In the genomic region with DNA sequence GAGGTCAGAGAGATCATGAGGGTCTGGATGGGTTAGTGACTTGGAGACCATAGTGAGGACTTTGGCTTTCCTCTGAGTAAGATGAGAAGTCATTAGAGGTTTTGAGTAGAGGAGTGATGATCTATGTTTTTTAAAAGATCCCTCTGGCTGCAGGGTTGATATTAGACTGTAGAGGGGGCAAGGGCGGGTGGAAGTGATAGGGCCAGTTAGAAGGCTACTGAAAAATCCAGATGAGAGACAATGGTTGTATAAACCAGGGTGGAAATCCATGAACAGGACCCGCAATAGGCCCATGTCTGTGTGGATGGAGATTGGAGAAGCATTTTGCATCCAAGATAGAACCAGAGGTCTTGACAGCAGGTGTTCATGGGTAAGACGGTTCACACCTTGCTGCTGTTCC, we compare ENCODE assay signal across 10 cellular contexts. TPM values are rescaled to one million over a fixed set of nuclear protein-coding genes. Genes with fewer than 3 reads are reported as not detected.
DNase-seq lines count a peak whose midpoint lies in the region; ATAC-seq and TF ChIP-seq lines count a peak whose summit lies in the region.
"Had no signal": no experiment of that assay in that cellular context is flagged by ENCODE, and none has a peak within 500 bp of the region (broad histone marks: within the 10 kb centered on the region; RNA-seq: fewer than 3 reads in every experiment).

No MANE protein-coding gene starts in this region.

- H3K4me1 ChIP-seq in H9 (ENCODE audit: insufficient read depth, low read length): no peaks in the 10 kb centered on the region
- H3K4me1 ChIP-seq: upper lobe of left lung had no signal

- H3K4me2 ChIP-seq in H9 (ENCODE audit: insufficient read depth, insufficient read length, low read length): no peak overlapping the region

- no peak overlapping the region for H4K91ac ChIP-seq in H9 (ENCODE audit: insufficient read length, low read depth, low read length)

- H3K4me3 ChIP-seq in brain microvascular endothelial cell (ENCODE audit: low read depth, low read length): no peak overlapping the region
- H3K4me3 ChIP-seq: upper lobe of left lung had no signal

- peaks cover 26% of the 10 kb centered on the region for H3K27me3 Mint-ChIP-seq in H9 (ENCODE audit: low read depth)
- H3K27me3 Mint-ChIP-seq in MCF 10A (ENCODE audit: insufficient read depth, unreplicated experiment): no peaks in the 10 kb centered on the region

- no peak overlapping the region for H4K5ac ChIP-seq in H9 (ENCODE audit: insufficient read length, low read depth, low read length)

- H3T11ph ChIP-seq in H9 (ENCODE audit: low read length): no peak overlapping the region

- no peaks in the 10 kb centered on the region for H3K36me3 ChIP-seq in brain microvascular endothelial cell (replicated peaks)

- H3K23ac ChIP-seq in H9 (ENCODE audit: insufficient read length, low read depth, low read length): no peak overlapping the region

- H2BK120ac ChIP-seq in H9 (ENCODE audit: low read depth, low read length, poor library complexity, severe bottlenecking): no peak overlapping the region

- no peaks in the 10 kb centered on the region for H3K27me3 ChIP-seq in H9 (ENCODE audit: insufficient read depth, low read length)
- no peaks in the 10 kb centered on the region for H3K27me3 ChIP-seq in brain microvascular endothelial cell (replicated peaks)
- H3K27me3 ChIP-seq: upper lobe of left lung had no signal

- no peak overlapping the region for H3K27ac Mint-ChIP-seq in H9
- H3K27ac Mint-ChIP-seq in MCF 10A (ENCODE audit: low read depth, unreplicated experiment): no peak overlapping the region

- no peak overlapping the region for H2AFZ ChIP-seq in H9 (ENCODE audit: low read length)

- no peaks in the 10 kb centered on the region for H3K79me1 ChIP-seq in H9 (ENCODE audit: insufficient read depth, low read depth, low read length, poor library complexity, severe bottlenecking)

- H3K56ac ChIP-seq in H9 (ENCODE audit: insufficient read length, low read depth, low read length): no peak overlapping the region

- no peak overlapping the region for H2BK15ac ChIP-seq in H9 (ENCODE audit: low read depth, low read length)

- no peak overlapping the region for H3K27ac ChIP-seq in 22Rv1
- H3K27ac ChIP-seq in H9 (ENCODE audit: insufficient read length, low read depth, low read length): no peak overlapping the region
- no peak overlapping the region for H3K27ac ChIP-seq in brain microvascular endothelial cell
- H3K27ac ChIP-seq: epithelial cell of prostate, upper lobe of left lung had no signal

- H3K18ac ChIP-seq in H9 (ENCODE audit: insufficient read length, low read depth, low read length): no peak overlapping the region

- no peak overlapping the region for H2BK12ac ChIP-seq in H9 (ENCODE audit: insufficient read length, low read depth, low read length)

- H4K8ac ChIP-seq in H9 (replicated peaks; ENCODE audit: insufficient read length, low read depth, low read length): no peak overlapping the region

- POLR2A ChIA-PET in MCF 10A (lab: Yijun Ruan, JAX): no interaction called here

- no peak for ATAC-seq in HG02973 (IDR thresholded peaks at IDR 0.05; ENCODE audit: unreplicated experiment)

- no peaks in the 10 kb centered on the region for H4K20me1 ChIP-seq in H9 (ENCODE audit: control insufficient read depth, insufficient read depth, insufficient read length)

- H3K4me1 Mint-ChIP-seq in H9: no peaks in the 10 kb centered on the region
- no peaks in the 10 kb centered on the region for H3K4me1 Mint-ChIP-seq in MCF 10A (ENCODE audit: insufficient read depth, unreplicated experiment)

- no peak overlapping the region for H3K9ac ChIP-seq in H9 (ENCODE audit: extremely low read depth, insufficient read length, low read length)

- no peaks in the 10 kb centered on the region for H3K23me2 ChIP-seq in H9 (ENCODE audit: insufficient read length, low read depth, low read length, poor library complexity, severe bottlenecking)

- no peaks in the 10 kb centered on the region for H3K9me3 ChIP-seq in H9 (ENCODE audit: control insufficient read depth, low read depth, low read length)
- H3K9me3 ChIP-seq: upper lobe of left lung had no signal

- WGBS in H9 (ENCODE audit: extremely low coverage, insufficient read length, low lambda C conversion rate): no CpG with 5 or more reads among the region's 3 CpGs

- in situ Hi-C loops in brain microvascular endothelial cell (cut with HindIII; ENCODE audit: low pct_ligation_motif_present, low sequenced_read_pairs): no loop called here

- H2BK5ac ChIP-seq in H9 (ENCODE audit: insufficient read length, low read length): no peak overlapping the region

- H2BK20ac ChIP-seq in H9 (ENCODE audit: low read depth, low read length, poor library complexity, severe bottlenecking): no peak overlapping the region

- CTCF ChIA-PET in MCF 10A (lab: Yijun Ruan, JAX): interaction anchor here (0.5 kb wide), 1 partner anchor 10 kb away, joined by 3 read pairs; the partner anchor contains the start of gene ITGAL

- intact Hi-C loops in MCF 10A (cut with micrococcal nuclease): no loop called here

- no peaks in the 10 kb centered on the region for H3K79me2 ChIP-seq in H9 (ENCODE audit: insufficient read depth, low read length)

- H3K14ac ChIP-seq in H9 (ENCODE audit: insufficient read depth, low read length): no peak overlapping the region

- H3K36me3 Mint-ChIP-seq in H9 (ENCODE audit: insufficient read depth in 1 of 3, low read depth in 3 of 3): no peaks in the 10 kb centered on the region
- peaks cover 11% of the 10 kb centered on the region for H3K36me3 Mint-ChIP-seq in MCF 10A (ENCODE audit: insufficient read depth, unreplicated experiment)

- no peak for DNase-seq in H9
- DNase-seq in brain microvascular endothelial cell: no peak
- no peak for DNase-seq in SIG-M5 (lab: John Stamatoyannopoulos, UW)
- DNase-seq in MCF 10A (ENCODE audit: unreplicated experiment): no peak
- DNase-seq: stimulated activated CD4-positive, alpha-beta T cell treated with anti-CD3 and anti-CD28 coated beads, Interleukin-12 subunit alpha, Interleukin-12 subunit beta, amount 100 ng/mL, for 4 hours; upper lobe of left lung had no signal

- no peak overlapping the region for H3K4ac ChIP-seq in H9 (ENCODE audit: low read depth, low read length)

- no peak overlapping the region for H2AK5ac ChIP-seq in H9 (ENCODE audit: insufficient read length, low read length)

- peak; percentile 20; the same call in 1 of the 2 replicates for TF ChIP-seq CTCF in 22Rv1 (IDR thresholded peaks at IDR 0.05)
- peak; percentile 45; the same call in 2 of the 3 replicates for TF ChIP-seq CTCF in H9 (conservative IDR thresholded peaks at IDR 0.05)
- TF ChIP-seq CTCF in brain microvascular endothelial cell (IDR thresholded peaks at IDR 0.05; ENCODE audit: low read depth, low read length, missing control alignments): peak; percentile 53
- no peak for TF ChIP-seq CTCF in MCF 10A (IDR thresholded peaks at IDR 0.05; ENCODE audit: unreplicated experiment)

- H3K4me3 Mint-ChIP-seq in H9 (no peak overlapping the region), MCF 10A (ENCODE audit: unreplicated experiment) (no peak overlapping the region)

- no TSS peak for BruUV-seq in MCF 10A (replicated peaks; lab: Mats Ljungman, UMichigan)

- no peaks in the 10 kb centered on the region; a peak in 1 of 5 replicates for H3K9me3 Mint-ChIP-seq in H9
- H3K9me3 Mint-ChIP-seq in MCF 10A (ENCODE audit: unreplicated experiment): no peaks in the 10 kb centered on the region

RNA-seq across cellular contexts. Expression of gene ITGAL, which starts 9.8 kb away (rescaled TPM):
- total RNA-seq in H9 (2021): not detected in 2 replicates
- not detected in 2 replicates for total RNA-seq in MCF 10A (2022)
- total RNA-seq: lung microvascular endothelial cell had no signal

RNA-seq across cellular contexts. Expression of gene SEPHS2, which starts 36.7 kb away (rescaled TPM):
- total RNA-seq in H9 (2021): 52.6 and 54.1 TPM in 2 replicates
- 51.9 and 73.3 TPM in 2 replicates for total RNA-seq in MCF 10A (2022)

RNA-seq across cellular contexts. Expression of gene ZNF768, which starts 44.0 kb away (rescaled TPM):
- total RNA-seq in H9 (2021): 39.0 and 40.0 TPM in 2 replicates
- 38.6 and 39.3 TPM in 2 replicates for total RNA-seq in MCF 10A (2022)

RNA-seq across cellular contexts. Expression of gene ZNF747, which starts 52.3 kb away (rescaled TPM):
- total RNA-seq in H9 (2021): 17.5 and 18.4 TPM in 2 replicates
- 13.7 TPM in 2 replicates for total RNA-seq in MCF 10A (2022)

RNA-seq across cellular contexts. Expression of gene DCTPP1, which starts 52.5 kb away (rescaled TPM):
- total RNA-seq in H9 (2021) (78.1 and 78.3 TPM in 2 replicates), MCF 10A (2022) (29.1 and 42.4 TPM in 2 replicates)
